8 cellular contexts compared by ENCODE assay signal in genomic region chr5:138331449-138332368, GRCh38. TPM values are rescaled to one million over a fixed set of nuclear protein-coding genes. Genes with fewer than 3 reads are reported as not detected.
DNase-seq lines count a peak whose midpoint lies in the region; ATAC-seq and TF ChIP-seq lines count a peak whose summit lies in the region.

TSS of gene CDC25C (minus strand) at chr5:138331804. CDS start at chr5:138331180, 624 bp downstream.

- H3K27ac ChIP-seq in fibroblast of lung (ENCODE audit: insufficient read depth, low read length) = peak within 1 kb of the TSS; percentile 53
- H3K27ac ChIP-seq in naive thymus-derived CD4-positive, alpha-beta T cell (ENCODE audit: low read depth, low read length) = peak within 1 kb of the TSS; percentile 49

- H3K9me3 ChIP-seq in fibroblast of lung (ENCODE audit: control insufficient read depth, insufficient read depth, low read depth, low read length) = no peaks in the 10 kb centered on the region
- H3K9me3 ChIP-seq in naive thymus-derived CD4-positive, alpha-beta T cell (ENCODE audit: control insufficient read depth in 2 of 3, low read length in 3 of 3) = no peaks in the 10 kb centered on the region

- H2AFZ ChIP-seq in fibroblast of lung (ENCODE audit: low read length) = peak within 1 kb of the TSS; percentile 93

- H3K36me3 Mint-ChIP-seq in naive thymus-derived CD4-positive, alpha-beta T cell = peaks cover 0 to 2% (median 0%) of the 10 kb centered on the region in 5 donors
- H3K36me3 Mint-ChIP-seq in stimulated activated memory B cell treated with anti-CD40 and anti-IgM and Interleukin-4, amounts not matched to agents 10 μg/mL and 1 μg/mL and 100 μg/mL, for 72 hours = no peaks in the 10 kb centered on the region

- no peaks in the 10 kb centered on the region for H4K20me1 ChIP-seq in fibroblast of lung (ENCODE audit: control insufficient read depth, extremely low read depth, insufficient read depth, low read length)

- TF ChIP-seq CTCF in fibroblast of lung (conservative IDR thresholded peaks at IDR 0.05 in 1 of 2, IDR thresholded peaks at IDR 0.05 in 1 of 2; ENCODE audit: low read depth in 1 of 2, low read length in 2 of 2) = no peak

- no peaks in the 10 kb centered on the region for H3K9me3 Mint-ChIP-seq in naive thymus-derived CD4-positive, alpha-beta T cell
- H3K9me3 Mint-ChIP-seq in stimulated activated memory B cell treated with anti-CD40 and anti-IgM and Interleukin-4, amounts not matched to agents 10 μg/mL and 1 μg/mL and 100 μg/mL, for 72 hours = no peaks in the 10 kb centered on the region

- H3K27me3 ChIP-seq in fibroblast of lung (ENCODE audit: control insufficient read depth, insufficient read depth, low read length) = no peaks in the 10 kb centered on the region
- H3K27me3 ChIP-seq in naive thymus-derived CD4-positive, alpha-beta T cell (ENCODE audit: control insufficient read depth in 2 of 2, insufficient read depth in 2 of 2, low read length in 2 of 2) = no peaks in the 10 kb centered on the region

- peak within 1 kb of the TSS; percentile 69 to 86 (median 76) for H3K4me3 ChIP-seq in fibroblast of lung (replicated peaks in 1 of 4; ENCODE audit: control extremely low read depth in 1 of 4, insufficient read depth in 1 of 4, low read depth in 3 of 4, low read length in 4 of 4)
- peak within 1 kb of the TSS; percentile 85 for H3K4me3 ChIP-seq in naive thymus-derived CD4-positive, alpha-beta T cell (ENCODE audit: low read length)

- H3K4me2 ChIP-seq in fibroblast of lung (ENCODE audit: extremely low read depth, insufficient read depth, low read length) = peak within 1 kb of the TSS; percentile 98

- POLR2A ChIA-PET in naive thymus-derived CD4-positive, alpha-beta T cell (lab: Charles Lee) = interaction anchor here (0.8 to 13.8 kb wide), 5 partner anchors 9 to 244 kb away, joined by 4 to 343 read pairs (median 6); partner anchors contain the start of genes ETF1, HSPA9 and KDM3B

- ATAC-seq in naive thymus-derived CD4-positive, alpha-beta T cell = peak; percentile 100
- peak; percentile 100 for ATAC-seq in stimulated activated memory B cell treated with anti-CD40 and anti-IgM and Interleukin-4, amounts not matched to agents 10 μg/mL and 1 μg/mL and 100 μg/mL, for 72 hours

- H3K36me3 ChIP-seq in fibroblast of lung (ENCODE audit: control insufficient read depth, insufficient read depth, low read length) = no peaks in the 10 kb centered on the region
- H3K36me3 ChIP-seq in naive thymus-derived CD4-positive, alpha-beta T cell (ENCODE audit: control insufficient read depth in 2 of 3, insufficient read depth in 3 of 3, low read length in 3 of 3) = no peaks in the 10 kb centered on the region

- peaks cover 7 to 35% (median 14%) of the 10 kb centered on the region in 7 donors for H3K4me1 Mint-ChIP-seq in naive thymus-derived CD4-positive, alpha-beta T cell
- peaks cover 14% of the 10 kb centered on the region for H3K4me1 Mint-ChIP-seq in stimulated activated memory B cell treated with anti-CD40 and anti-IgM and Interleukin-4, amounts not matched to agents 10 μg/mL and 1 μg/mL and 100 μg/mL, for 72 hours

- CTCF ChIA-PET in naive thymus-derived CD4-positive, alpha-beta T cell (lab: Charles Lee) = interaction anchor here (0.6 to 1.8 kb wide), 4 partner anchors 20 to 206 kb away, joined by 3 to 6 read pairs (median 4); partner anchors contain the start of genes CDC23 and KDM3B

- H3K27ac Mint-ChIP-seq in naive thymus-derived CD4-positive, alpha-beta T cell = peak within 1 kb of the TSS; percentile 48 to 92 (median 68)
- H3K27ac Mint-ChIP-seq in stimulated activated memory B cell treated with anti-CD40 and anti-IgM and Interleukin-4, amounts not matched to agents 10 μg/mL and 1 μg/mL and 100 μg/mL, for 72 hours = no peak within 1 kb of the TSS

- DNase-seq in EH (ENCODE audit: low read depth) (peak; percentile 100), GOT3 (lab: John Stamatoyannopoulos, UW) (peak; percentile 98), LHCN-M2 (ENCODE audit: low read depth) (peak; percentile 99), RPMI7951 (ENCODE audit: low read depth) (peak; percentile 99), fibroblast of lung (ENCODE audit: low read depth in 2 of 2) (peak; percentile 99 to 100)
- peak; percentile 91 to 93 for DNase-seq in activated T-helper 1 cell treated with anti-CD3 and anti-CD28 coated beads, Interleukin-2, amount 50 U/mL, for 16 hours (ENCODE audit: low read depth in 1 of 2, low spot score in 1 of 2)
- DNase-seq in naive thymus-derived CD4-positive, alpha-beta T cell = peak; percentile 87 to 98 (median 96)

- no peaks in the 10 kb centered on the region for H3K27me3 Mint-ChIP-seq in naive thymus-derived CD4-positive, alpha-beta T cell
- H3K27me3 Mint-ChIP-seq in stimulated activated memory B cell treated with anti-CD40 and anti-IgM and Interleukin-4, amounts not matched to agents 10 μg/mL and 1 μg/mL and 100 μg/mL, for 72 hours = no peaks in the 10 kb centered on the region

- H3K9ac ChIP-seq in fibroblast of lung (ENCODE audit: insufficient read depth, low read length) = peak within 1 kb of the TSS; percentile 55

- H3K4me1 ChIP-seq in fibroblast of lung (ENCODE audit: control insufficient read depth, extremely low read depth, insufficient read depth, low read length) = peaks cover 3% of the 10 kb centered on the region
- H3K4me1 ChIP-seq in naive thymus-derived CD4-positive, alpha-beta T cell (ENCODE audit: control insufficient read depth in 2 of 2, insufficient read depth in 2 of 2, low read length in 2 of 2) = peaks cover 1 to 7% of the 10 kb centered on the region in 2 donors

- intact Hi-C loops in naive thymus-derived CD4-positive, alpha-beta T cell (cut with micrococcal nuclease) = loop anchor here (1.0 to 10.0 kb wide), 14 partner anchors 21 to 1843 kb away; partner anchors contain the start of genes BRD8 (in 2 of the 2), CDC23 (in 2 of the 2), EGR1 (in 2 of the 2) and HNRNPA0 (in 2 of the 2)

- H3K4me3 Mint-ChIP-seq in naive thymus-derived CD4-positive, alpha-beta T cell = peak within 1 kb of the TSS; percentile 83 to 95 (median 86)
- H3K4me3 Mint-ChIP-seq in stimulated activated memory B cell treated with anti-CD40 and anti-IgM and Interleukin-4, amounts not matched to agents 10 μg/mL and 1 μg/mL and 100 μg/mL, for 72 hours = peak within 1 kb of the TSS; percentile 86

- H3K79me2 ChIP-seq in fibroblast of lung (ENCODE audit: control insufficient read depth, insufficient read depth, low read length) = peaks cover 8% of the 10 kb centered on the region

RNA-seq across cellular contexts. Expression of gene CDC25C, which starts in this region (rescaled TPM):
- total RNA-seq in LHCN-M2 (2014; rRNA removed) = 16.9 and 18.3 TPM in 2 replicates
- polyA plus RNA-seq in LHCN-M2 (2012) = 6.7 TPM
- 24.4 and 28.3 TPM in 2 replicates for total RNA-seq in RPMI7951 (2014; rRNA removed; shearing (Covaris generic))
- 0.26 and 3.0 TPM in 2 replicates for total RNA-seq in fibroblast of lung
- polyA plus RNA-seq in fibroblast of lung = 2.4 and 9.9 TPM in 2 replicates
- polyA plus RNA-seq in fibroblast of lung (2012) = 1.5 and 6.2 TPM in 2 replicates
- polyA minus RNA-seq in fibroblast of lung (ENCODE audit: low replicate concordance) = 3.0 TPM in 1 of 2 replicates, not detected in the other
- total RNA-seq in naive thymus-derived CD4-positive, alpha-beta T cell = 1 to 10 TPM in 1 of 5 experiments, not detected in 4; 9.8 TPM
- polyA plus RNA-seq in naive thymus-derived CD4-positive, alpha-beta T cell = not detected

Comparison
In these comparisons a context has a peak if more than half of its experiments do, and no peak if none do; other contexts are left out.
1. Peak in every context shown above with its lines: DNase-seq, ATAC-seq, H3K4me3 ChIP-seq and H3K27ac ChIP-seq.